In genomic region chr17:50866261-50866949, GRCh38 we compare ENCODE assay signal across 1 cellular context.
TF ChIP-seq lines count a peak whose summit lies in the region.

Gene TOB1, minus strand, starts transcription at chr17:50866354. Its CDS starts 2,337 bp downstream, at chr17:50864017.

TF ChIP-seq in IMR-90, 13 proteins besides CTCF, POLR2A, EP300 and RAD21 (continued from another document):
- TF ChIP-seq ELK1 (IDR thresholded peaks at IDR 0.05; ENCODE audit: borderline replicate concordance, low read depth, low read length) (no peak), MAZ (IDR thresholded peaks at IDR 0.05; ENCODE audit: borderline replicate concordance, low read depth, low read length) (peak; percentile 88), CHD1 (IDR thresholded peaks at IDR 0.05; ENCODE audit: low read depth, low read length) (no peak)
